In the genomic region with DNA sequence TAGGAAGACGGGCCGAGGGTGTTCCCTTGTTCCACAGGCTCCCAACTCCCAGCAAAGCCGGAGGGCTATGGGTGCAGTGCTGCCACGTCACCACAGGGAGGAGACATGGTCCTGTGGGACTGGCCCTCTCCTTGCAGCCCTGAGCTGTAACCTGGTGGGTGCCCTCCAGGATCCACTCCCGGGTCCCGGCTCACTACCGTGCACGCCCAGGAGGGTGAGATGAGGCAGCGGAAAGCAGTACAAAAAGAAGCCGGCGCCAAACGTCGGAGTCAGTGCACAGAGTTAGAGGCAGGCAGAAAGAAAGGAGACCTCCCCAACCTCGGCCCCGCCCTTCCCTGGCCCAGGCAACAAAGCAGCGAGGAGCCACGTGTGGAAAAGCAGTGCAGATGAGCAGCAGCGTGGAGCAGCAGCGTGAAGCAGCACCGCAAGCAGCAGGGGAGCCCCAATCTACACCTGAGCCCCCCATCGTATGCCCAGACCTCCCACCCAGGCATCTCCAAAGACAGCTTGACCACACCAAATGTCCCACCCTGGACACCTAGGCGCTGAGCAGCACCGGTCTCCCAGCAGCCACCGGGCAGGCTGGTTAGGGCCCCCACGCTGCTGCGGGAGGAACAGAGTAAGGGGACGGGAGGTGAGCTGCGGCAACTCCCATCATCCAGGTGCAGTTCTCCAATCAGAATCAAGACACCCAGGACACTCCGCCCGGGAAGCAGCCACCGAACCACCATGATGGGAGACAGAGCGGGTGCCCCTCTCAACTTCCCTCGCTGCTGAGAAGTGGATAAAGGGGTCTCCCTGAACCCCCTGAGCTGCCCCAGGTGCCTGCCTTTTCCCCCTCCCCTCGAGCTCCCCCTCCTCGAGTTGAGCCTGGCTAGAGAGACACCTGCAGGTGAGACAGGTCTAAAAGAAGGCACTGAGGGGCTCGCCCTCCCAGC, we compare ENCODE assay signal across 8 cellular contexts. TPM values are rescaled to one million over a fixed set of nuclear protein-coding genes. Genes with fewer than 3 reads are reported as not detected.
DNase-seq lines count a peak whose midpoint lies in the region; ATAC-seq and TF ChIP-seq lines count a peak whose summit lies in the region.

No MANE protein-coding gene starts in this region.

- no peak for TF ChIP-seq EP300 in tibial nerve (IDR thresholded peaks at IDR 0.05)

- peaks cover 4% of the 10 kb centered on the region for H3K4me1 ChIP-seq in NT2/D1 (ENCODE audit: insufficient read depth, insufficient read length)
- H3K4me1 ChIP-seq in tibial nerve = peaks cover 0 to 10% (median 0%) of the 10 kb centered on the region in 4 donors

- DNase-seq in D341Med (ENCODE audit: low spot score) = peak; percentile 92
- DNase-seq in HT1080 (ENCODE audit: low read depth) = peak; percentile 64
- no peak for DNase-seq in NT2/D1 (ENCODE audit: low read depth, low spot score)
- peak; percentile 71 to 75 for DNase-seq in activated T-cell treated with anti-CD3 and anti-CD28 coated beads, Interleukin-2, amount 50 U/mL, for 72 hours
- DNase-seq in fibroblast of pulmonary artery (ENCODE audit: low read depth) = peak; percentile 58
- no peak for DNase-seq in osteocyte (ENCODE audit: extremely low spot score, unreplicated experiment)
- peak; percentile 31 to 38 for DNase-seq in tibial nerve (ENCODE audit: low spot score in 2 of 2)

- H3K9ac ChIP-seq in NT2/D1 (ENCODE audit: insufficient read length, low read depth) = peak overlapping the region; percentile 42

- H3K9me3 Mint-ChIP-seq in activated T-cell treated with anti-CD3 and anti-CD28 coated beads, Interleukin-2, amount 50 U/mL, for 72 hours = no peaks in the 10 kb centered on the region
- H3K9me3 Mint-ChIP-seq in osteocyte (ENCODE audit: unreplicated experiment) = no peaks in the 10 kb centered on the region

- peak; percentile 73 for ATAC-seq in GM21360 (IDR thresholded peaks at IDR 0.05; ENCODE audit: unreplicated experiment)
- peak; percentile 17 to 33 for ATAC-seq in activated T-cell treated with anti-CD3 and anti-CD28 coated beads, Interleukin-2, amount 50 U/mL, for 72 hours (replicated peaks in 1 of 2)

- H3K4me3 ChIP-seq in NT2/D1 (ENCODE audit: insufficient read length, low read depth) = no peak overlapping the region
- H3K4me3 ChIP-seq in fibroblast of pulmonary artery (replicated peaks; ENCODE audit: low read depth, low read length) = no peak overlapping the region
- peak overlapping the region in 1 of 4 donors; percentile 21 for H3K4me3 ChIP-seq in tibial nerve

- peak overlapping the region; percentile 74 to 85 for H3K4me3 Mint-ChIP-seq in activated T-cell treated with anti-CD3 and anti-CD28 coated beads, Interleukin-2, amount 50 U/mL, for 72 hours
- peak overlapping the region; percentile 44 for H3K4me3 Mint-ChIP-seq in osteocyte (ENCODE audit: unreplicated experiment)

- peaks cover 35% of the 10 kb centered on the region for H3K4me1 Mint-ChIP-seq in activated T-cell treated with anti-CD3 and anti-CD28 coated beads, Interleukin-2, amount 50 U/mL, for 72 hours (ENCODE audit: low read depth)
- H3K4me1 Mint-ChIP-seq in osteocyte (ENCODE audit: unreplicated experiment) = peaks cover 3% of the 10 kb centered on the region

- H3K27me3 Mint-ChIP-seq in activated T-cell treated with anti-CD3 and anti-CD28 coated beads, Interleukin-2, amount 50 U/mL, for 72 hours (ENCODE audit: low read depth) = no peaks in the 10 kb centered on the region
- no peaks in the 10 kb centered on the region for H3K27me3 Mint-ChIP-seq in osteocyte (ENCODE audit: unreplicated experiment)

- WGBS in tibial nerve, 2 donors = 28 to 42% methylated on average over 28 to 35 of the region's 36 CpGs

- peaks cover 0 to 15% of the 10 kb centered on the region in 2 donors for H3K36me3 Mint-ChIP-seq in activated T-cell treated with anti-CD3 and anti-CD28 coated beads, Interleukin-2, amount 50 U/mL, for 72 hours (ENCODE audit: insufficient read depth in 2 of 2)
- H3K36me3 Mint-ChIP-seq in osteocyte (ENCODE audit: unreplicated experiment) = no peaks in the 10 kb centered on the region

- H3K36me3 ChIP-seq in NT2/D1 (ENCODE audit: insufficient read depth, insufficient read length, low read length) = peaks cover 38% of the 10 kb centered on the region
- H3K36me3 ChIP-seq in tibial nerve = peaks cover 0 to 36% (median 0%) of the 10 kb centered on the region in 3 donors

- H3K27ac ChIP-seq in tibial nerve = no peak overlapping the region

- H3K27me3 ChIP-seq in NT2/D1 (ENCODE audit: insufficient read depth, insufficient read length) (no peaks in the 10 kb centered on the region), tibial nerve (no peaks in the 10 kb centered on the region)

- peak; percentile 90 for TF ChIP-seq CTCF in fibroblast of pulmonary artery (IDR thresholded peaks at IDR 0.05; ENCODE audit: low read length, missing control alignments)
- peak; percentile 82 for TF ChIP-seq CTCF in osteocyte (IDR thresholded peaks at IDR 0.05)
- peak; percentile 80 to 90 (median 86) for TF ChIP-seq CTCF in tibial nerve (IDR thresholded peaks at IDR 0.05)

- peak overlapping the region; percentile 84 for H3K27ac Mint-ChIP-seq in activated T-cell treated with anti-CD3 and anti-CD28 coated beads, Interleukin-2, amount 50 U/mL, for 72 hours
- H3K27ac Mint-ChIP-seq in osteocyte (ENCODE audit: unreplicated experiment) = no peak overlapping the region

- TF ChIP-seq POLR2A in tibial nerve (IDR thresholded peaks at IDR 0.05) = no peak

- H3K9me3 ChIP-seq in NT2/D1 (ENCODE audit: insufficient read depth, low read length) = no peaks in the 10 kb centered on the region; the same call in 1 of the 2 replicates
- H3K9me3 ChIP-seq in tibial nerve = no peaks in the 10 kb centered on the region

RNA-seq across cellular contexts. Expression of gene IGSF9B, which starts 28.8 kb away (rescaled TPM):
- total RNA-seq in HT1080 (2014; rRNA removed; shearing (Covaris generic)) = 0.17 and 0.64 TPM in 2 replicates
- polyA plus RNA-seq in HT1080 (2015; cell fraction: cytosol; rRNA removed) = 0.83 and 0.87 TPM in 2 replicates
- 2.5 and 5.4 TPM in 2 replicates for polyA plus RNA-seq in HT1080 (2015; cell fraction: nucleus; rRNA removed)
- 10 to 100 TPM; 81.8 to 87.0 TPM for total RNA-seq in activated T-cell treated with anti-CD3 and anti-CD28 coated beads, Interleukin-2, amount 50 U/mL, for 72 hours
- total RNA-seq in osteocyte (2.7 and 3.8 TPM in 2 replicates), tibial nerve (1 to 10 TPM; 2.1 to 5.1 (median 2.8) TPM)

Comparison
In these comparisons a context has a peak if more than half of its experiments do, and no peak if none do; other contexts are left out.
1. DNase-seq: peak in D341Med (single experiment), HT1080 (single experiment), activated T-cell treated with anti-CD3 and anti-CD28 coated beads, Interleukin-2, amount 50 U/mL, for 72 hours (2 of 2), fibroblast of pulmonary artery (single experiment) and tibial nerve (2 of 2); none in NT2/D1 (single experiment) and osteocyte (single experiment).
2. RNA of gene IGSF9B, which starts 28.8 kb away (total RNA-seq): 81.8 to 87.0 TPM in activated T-cell treated with anti-CD3 and anti-CD28 coated beads, Interleukin-2, amount 50 U/mL, for 72 hours; 2.7 to 3.8 TPM in osteocyte, 2.1 to 5.1 TPM in tibial nerve and 0.17 to 0.64 TPM in HT1080; every median in the first group is over 10 times any median in the second.
3. Peak in every context shown above with its lines, with median percentiles within 50 percentile points of each other: CTCF ChIP-seq.